ENCODE assay signal across 8 cellular contexts in the genomic region with DNA sequence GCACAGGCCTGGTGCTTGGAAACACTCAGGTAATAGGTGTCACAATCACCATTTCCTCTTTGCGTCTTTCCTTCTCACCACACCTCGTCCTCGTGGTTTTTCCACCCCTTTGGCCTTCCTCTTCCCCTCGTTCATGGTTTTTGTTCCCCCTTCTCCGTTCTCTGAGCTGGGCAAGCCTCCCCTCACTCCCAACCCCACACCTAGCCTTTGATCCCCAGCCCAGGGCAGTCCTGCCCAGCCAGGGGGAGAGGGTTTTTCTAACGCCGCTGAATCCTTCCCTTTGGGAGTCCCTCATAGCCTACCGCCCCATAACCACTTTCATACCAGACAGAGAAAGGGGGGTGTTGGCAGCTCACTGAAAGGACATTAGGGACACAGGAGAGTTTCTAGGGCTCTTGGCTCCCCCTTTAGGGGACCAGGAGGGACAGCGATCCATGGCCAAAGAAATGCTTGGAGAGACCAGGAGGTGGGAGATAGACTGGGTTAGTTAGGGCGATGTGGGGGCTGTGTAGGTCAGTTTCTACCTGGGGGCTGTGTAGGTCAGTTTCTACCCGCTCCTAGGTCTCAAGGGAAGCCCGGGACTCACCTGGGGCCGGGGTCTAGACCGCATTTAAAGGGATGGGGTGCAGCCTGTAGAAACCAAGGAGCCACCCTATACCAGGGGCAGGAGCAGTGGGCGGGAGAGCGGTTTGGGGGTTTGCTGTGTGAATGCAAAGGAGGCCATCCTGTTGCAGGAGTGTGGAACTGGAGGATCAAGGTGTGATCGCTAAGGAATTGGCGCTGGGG. TPM values are rescaled to one million over a fixed set of nuclear protein-coding genes. Genes with fewer than 3 reads are reported as not detected.
A peak's percentile ranks its signal among the peaks of the same experiment; 100 is the strongest.
DNase-seq lines count a peak whose midpoint lies in the region; ATAC-seq and TF ChIP-seq lines count a peak whose summit lies in the region.

No MANE protein-coding gene starts in this region.

- WGBS in trophoblast cell (ENCODE audit: extremely low coverage, insufficient coverage, insufficient read length) = no CpG with 5 or more reads among the region's 18 CpGs

- no peak overlapping the region for H4K12ac ChIP-seq in trophoblast cell (ENCODE audit: low read depth, low read length)

- peaks cover 30% of the 10 kb centered on the region for H3K79me1 ChIP-seq in trophoblast cell (ENCODE audit: low read length)

- no peaks in the 10 kb centered on the region for H3K9me3 Mint-ChIP-seq in activated CD8-positive, alpha-beta memory T cell treated with anti-CD3 and anti-CD28 coated beads, Interleukin-2, amount 10 ng/mL, durations not matched to agents 7 days and 5 days (ENCODE audit: low read depth)

- H2AFZ ChIP-seq in fibroblast of lung (ENCODE audit: low read length) (peak overlapping the region; percentile 23), trophoblast cell (ENCODE audit: insufficient read depth, low read length, poor library complexity) (peak overlapping the region; percentile 4)

- no peaks in the 10 kb centered on the region for H3K27me3 ChIP-seq in SJCRH30
- no peaks in the 10 kb centered on the region for H3K27me3 ChIP-seq in fibroblast of lung (ENCODE audit: control insufficient read depth, insufficient read depth, low read length)
- H3K27me3 ChIP-seq in trophoblast cell (ENCODE audit: insufficient read depth, low read length) = no peaks in the 10 kb centered on the region

- H3K18ac ChIP-seq in trophoblast cell (ENCODE audit: low read length) = peak overlapping the region; percentile 9

- peak overlapping the region; percentile 52 for H3K14ac ChIP-seq in trophoblast cell (ENCODE audit: low read length)

- H3K4me2 ChIP-seq in fibroblast of lung (ENCODE audit: extremely low read depth, insufficient read depth, low read length) = peak overlapping the region; percentile 60
- peak overlapping the region; percentile 63 for H3K4me2 ChIP-seq in trophoblast cell (ENCODE audit: low read length)

- no peak for ATAC-seq in activated CD8-positive, alpha-beta memory T cell treated with anti-CD3 and anti-CD28 coated beads, Interleukin-2, amount 10 ng/mL, durations not matched to agents 7 days and 5 days
- ATAC-seq in GM21737 (IDR thresholded peaks at IDR 0.05; ENCODE audit: unreplicated experiment) (no peak), GM18498 (IDR thresholded peaks at IDR 0.05; ENCODE audit: unreplicated experiment) (no peak)

- H3K9ac ChIP-seq in fibroblast of lung (ENCODE audit: insufficient read depth, low read length) = peak overlapping the region; percentile 58
- peak overlapping the region; percentile 86 for H3K9ac ChIP-seq in trophoblast cell (ENCODE audit: low read length)

- no peak overlapping the region for H2AK5ac ChIP-seq in trophoblast cell (ENCODE audit: low read length)

- no peak overlapping the region for H2BK5ac ChIP-seq in trophoblast cell (ENCODE audit: low read depth, low read length, poor library complexity)

- H3K4me3 ChIP-seq in SJCRH30 = peak overlapping the region; percentile 95
- peak overlapping the region; percentile 87 to 88 (median 88) for H3K4me3 ChIP-seq in fibroblast of lung (replicated peaks in 1 of 4; ENCODE audit: control extremely low read depth in 1 of 4, insufficient read depth in 1 of 4, low read depth in 3 of 4, low read length in 4 of 4)
- peak overlapping the region; percentile 91 for H3K4me3 ChIP-seq in trophoblast cell (ENCODE audit: low read depth, low read length)

- CTCF ChIA-PET in activated CD8-positive, alpha-beta memory T cell treated with anti-CD3 and anti-CD28 coated beads, Interleukin-2, amount 10 ng/mL, durations not matched to agents 7 days and 5 days (lab: Charles Lee) = no interaction called here

- H4K20me1 ChIP-seq in fibroblast of lung (ENCODE audit: control insufficient read depth, extremely low read depth, insufficient read depth, low read length) = no peaks in the 10 kb centered on the region

- H2BK12ac ChIP-seq in trophoblast cell (ENCODE audit: low read length) = no peak overlapping the region

- H3K4me1 Mint-ChIP-seq in activated CD8-positive, alpha-beta memory T cell treated with anti-CD3 and anti-CD28 coated beads, Interleukin-2, amount 10 ng/mL, durations not matched to agents 7 days and 5 days = peaks cover 14% of the 10 kb centered on the region

- H3K4me1 ChIP-seq in SJCRH30 = 0 out of 2 replicates have a peak, but pooled peaks cover 3% of the 10 kb centered on the region
- H3K4me1 ChIP-seq in fibroblast of lung (ENCODE audit: control insufficient read depth, extremely low read depth, insufficient read depth, low read length) = peaks cover 3% of the 10 kb centered on the region
- H3K4me1 ChIP-seq in trophoblast cell (ENCODE audit: control insufficient read depth in 1 of 2, insufficient read depth in 2 of 2, low read length in 2 of 2) = peaks cover 13 to 19% of the 10 kb centered on the region in 2 experiments

- H3K79me2 ChIP-seq in fibroblast of lung (ENCODE audit: control insufficient read depth, insufficient read depth, low read length) (peaks cover 27% of the 10 kb centered on the region), trophoblast cell (ENCODE audit: control insufficient read depth, insufficient read depth, low read length, poor library complexity) (peaks cover 29% of the 10 kb centered on the region)

- no peak for DNase-seq in activated CD8-positive, alpha-beta memory T cell treated with anti-CD3 and anti-CD28 coated beads, Interleukin-2, amount 10 ng/mL, durations not matched to agents 7 days and 5 days
- DNase-seq in activated CD8-positive, alpha-beta memory T cell treated with anti-CD3 and anti-CD28 coated beads, Interleukin-2, amount 50 U/mL, for 48 hours = no peak
- DNase-seq in SJCRH30 (peak; percentile 72 to 79), fibroblast of lung (ENCODE audit: low read depth in 2 of 2) (peak; percentile 43 to 71), trophoblast cell (no peak), germinal center (ENCODE audit: low spot score) (no peak)

- H3K27ac Mint-ChIP-seq in activated CD8-positive, alpha-beta memory T cell treated with anti-CD3 and anti-CD28 coated beads, Interleukin-2, amount 10 ng/mL, durations not matched to agents 7 days and 5 days = no peak overlapping the region

- peaks cover 44% of the 10 kb centered on the region for H3K27me3 Mint-ChIP-seq in activated CD8-positive, alpha-beta memory T cell treated with anti-CD3 and anti-CD28 coated beads, Interleukin-2, amount 10 ng/mL, durations not matched to agents 7 days and 5 days

- H3K36me3 ChIP-seq in SJCRH30 (peaks cover 27% of the 10 kb centered on the region), fibroblast of lung (ENCODE audit: control insufficient read depth, insufficient read depth, low read length) (peaks cover 17% of the 10 kb centered on the region), trophoblast cell (ENCODE audit: control insufficient read depth in 1 of 2, insufficient read depth in 2 of 2, low read length in 2 of 2) (peaks cover 33 to 39% of the 10 kb centered on the region in 2 experiments)

- no peak overlapping the region for H2BK120ac ChIP-seq in trophoblast cell (ENCODE audit: insufficient read depth, low read length, poor library complexity)

- no peak overlapping the region for H3K23ac ChIP-seq in trophoblast cell (ENCODE audit: low read length)

- no peak overlapping the region for H4K8ac ChIP-seq in trophoblast cell (ENCODE audit: low read depth, low read length)

- TF ChIP-seq CTCF in fibroblast of lung (conservative IDR thresholded peaks at IDR 0.05 in 1 of 2, IDR thresholded peaks at IDR 0.05 in 1 of 2; ENCODE audit: low read depth in 1 of 2, low read length in 2 of 2) = peak; percentile 43 to 51

- no peaks in the 10 kb centered on the region for H3K9me3 ChIP-seq in SJCRH30 (replicated peaks)
- H3K9me3 ChIP-seq in fibroblast of lung (ENCODE audit: control insufficient read depth, insufficient read depth, low read depth, low read length) = no peaks in the 10 kb centered on the region
- H3K9me3 ChIP-seq in trophoblast cell (ENCODE audit: insufficient read depth, low read depth, low read length) = no peaks in the 10 kb centered on the region

- H3K27ac ChIP-seq in SJCRH30 (no peak overlapping the region; the same call in 1 of the 2 replicates), fibroblast of lung (ENCODE audit: insufficient read depth, low read length) (peak overlapping the region; percentile 8), trophoblast cell (ENCODE audit: low read depth, low read length) (peak overlapping the region; percentile 12)

- H3K4ac ChIP-seq in trophoblast cell (ENCODE audit: low read depth, low read length) = peak overlapping the region; percentile 98

- peak overlapping the region; percentile 2 for H3K4me3 Mint-ChIP-seq in activated CD8-positive, alpha-beta memory T cell treated with anti-CD3 and anti-CD28 coated beads, Interleukin-2, amount 10 ng/mL, durations not matched to agents 7 days and 5 days

- no peaks in the 10 kb centered on the region for H3K36me3 Mint-ChIP-seq in activated CD8-positive, alpha-beta memory T cell treated with anti-CD3 and anti-CD28 coated beads, Interleukin-2, amount 10 ng/mL, durations not matched to agents 7 days and 5 days

- peak overlapping the region; percentile 14 for H4K91ac ChIP-seq in trophoblast cell (ENCODE audit: low read depth, low read length)

RNA-seq across cellular contexts. Expression of a gene that starts 1.4 kb away (rescaled TPM):
- 1 to 10 TPM; 1.3 to 2.0 TPM for total RNA-seq in activated CD8-positive, alpha-beta memory T cell treated with anti-CD3 and anti-CD28 coated beads, Interleukin-2, amount 10 ng/mL, durations not matched to agents 7 days and 5 days
- total RNA-seq in SJCRH30 (2014; rRNA removed; shearing (Covaris generic)) = 61.7 and 62.3 TPM in 2 replicates
- 75.8 and 98.8 TPM in 2 replicates for total RNA-seq in fibroblast of lung
- 28.5 and 36.0 TPM in 2 replicates for polyA plus RNA-seq in fibroblast of lung
- 31.5 and 38.5 TPM in 2 replicates for polyA plus RNA-seq in fibroblast of lung (2012)
- 73.9 and 106 TPM in 2 replicates for polyA minus RNA-seq in fibroblast of lung (ENCODE audit: low replicate concordance)
- polyA plus RNA-seq in trophoblast cell (2013) = 103 and 106 TPM in 2 replicates

RNA-seq across cellular contexts. Expression of a gene that starts 26.6 kb away (rescaled TPM):
- 10 to 100 TPM; 28.6 to 30.1 TPM for total RNA-seq in activated CD8-positive, alpha-beta memory T cell treated with anti-CD3 and anti-CD28 coated beads, Interleukin-2, amount 10 ng/mL, durations not matched to agents 7 days and 5 days
- 12.2 and 15.0 TPM in 2 replicates for total RNA-seq in SJCRH30 (2014; rRNA removed; shearing (Covaris generic))
- 13.4 and 18.5 TPM in 2 replicates for total RNA-seq in fibroblast of lung
- polyA plus RNA-seq in fibroblast of lung = 6.6 and 7.1 TPM in 2 replicates
- polyA plus RNA-seq in fibroblast of lung (2012) = 13.4 and 19.0 TPM in 2 replicates
- 31.2 and 54.8 TPM in 2 replicates for polyA minus RNA-seq in fibroblast of lung (ENCODE audit: low replicate concordance)
- polyA plus RNA-seq in trophoblast cell (2013) = 18.4 and 20.0 TPM in 2 replicates

RNA-seq across cellular contexts. Expression of a gene that starts 41.2 kb away (rescaled TPM):
- total RNA-seq in activated CD8-positive, alpha-beta memory T cell treated with anti-CD3 and anti-CD28 coated beads, Interleukin-2, amount 10 ng/mL, durations not matched to agents 7 days and 5 days = 10 to 100 TPM; 38.2 to 39.3 TPM
- total RNA-seq in SJCRH30 (2014; rRNA removed; shearing (Covaris generic)) = 42.1 and 49.3 TPM in 2 replicates
- 61.9 and 96.1 TPM in 2 replicates for total RNA-seq in fibroblast of lung
- 76.2 and 89.8 TPM in 2 replicates for polyA plus RNA-seq in fibroblast of lung
- 101 and 132 TPM in 2 replicates for polyA plus RNA-seq in fibroblast of lung (2012)
- polyA minus RNA-seq in fibroblast of lung (ENCODE audit: low replicate concordance) = 53.6 and 71.9 TPM in 2 replicates
- polyA plus RNA-seq in trophoblast cell (2013) = 75.4 and 76.0 TPM in 2 replicates

RNA-seq across cellular contexts. Expression of a gene that starts 49.0 kb away (rescaled TPM):
- 100 to 1,000 TPM; 290 to 312 TPM for total RNA-seq in activated CD8-positive, alpha-beta memory T cell treated with anti-CD3 and anti-CD28 coated beads, Interleukin-2, amount 10 ng/mL, durations not matched to agents 7 days and 5 days
- 140 and 156 TPM in 2 replicates for total RNA-seq in SJCRH30 (2014; rRNA removed; shearing (Covaris generic))
- total RNA-seq in fibroblast of lung = 29.3 and 32.0 TPM in 2 replicates
- 33.7 and 56.9 TPM in 2 replicates for polyA plus RNA-seq in fibroblast of lung
- 68.3 and 107 TPM in 2 replicates for polyA plus RNA-seq in fibroblast of lung (2012)
- polyA minus RNA-seq in fibroblast of lung (ENCODE audit: low replicate concordance) = 64.3 and 132 TPM in 2 replicates
- 115 and 117 TPM in 2 replicates for polyA plus RNA-seq in trophoblast cell (2013)

Comparison
In these comparisons a context has a peak if more than half of its experiments do, and no peak if none do; other contexts are left out.
1. DNase-seq: peak in SJCRH30 (2 of 2) and fibroblast of lung (2 of 2); none in activated CD8-positive, alpha-beta memory T cell treated with anti-CD3 and anti-CD28 coated beads, Interleukin-2, amount 10 ng/mL, durations not matched to agents 7 days and 5 days (single experiment), activated CD8-positive, alpha-beta memory T cell treated with anti-CD3 and anti-CD28 coated beads, Interleukin-2, amount 50 U/mL, for 48 hours (single experiment), trophoblast cell (0 of 2) and germinal center (single experiment).
2. RNA of a gene that starts 1.4 kb away (total RNA-seq): 75.8 to 98.8 TPM in fibroblast of lung and 61.7 to 62.3 TPM in SJCRH30; 1.3 to 2.0 TPM in activated CD8-positive, alpha-beta memory T cell treated with anti-CD3 and anti-CD28 coated beads, Interleukin-2, amount 10 ng/mL, durations not matched to agents 7 days and 5 days; every median in the first group is over 10 times any median in the second.
3. Peak in every context shown above with its lines, with median percentiles within 50 percentile points of each other: H3K4me3 ChIP-seq.